Comparison of ENCODE assay signal across 16 cellular contexts in genomic region chr4:118843237-118843636, GRCh38.
"Had no signal": no experiment of that assay in that cellular context is flagged by ENCODE, and none has a peak within 500 bp of the region (broad histone marks: within the 10 kb centered on the region; RNA-seq: fewer than 3 reads in every experiment).

No MANE protein-coding gene starts in this region.

- H3K27ac ChIP-seq: breast epithelium, coronary artery, gastroesophageal sphincter, heart left ventricle, left ventricle myocardium inferior had no signal

- ATAC-seq: gastroesophageal sphincter; heart left ventricle; stimulated activated naive B cell treated with anti-CD40 and anti-IgM and Interleukin-4, amounts not matched to agents 10 μg/mL and 1 μg/mL and 100 μg/mL, for 72 hours had no signal

- H3K9me3 Mint-ChIP-seq: stimulated activated naive B cell treated with anti-CD40 and anti-IgM and Interleukin-4, amounts not matched to agents 10 μg/mL and 1 μg/mL and 100 μg/mL, for 72 hours had no signal

- H3K27ac Mint-ChIP-seq: progenitor cell of endocrine pancreas; stimulated activated naive B cell treated with anti-CD40 and anti-IgM and Interleukin-4, amounts not matched to agents 10 μg/mL and 1 μg/mL and 100 μg/mL, for 72 hours had no signal

- H3K36me3 Mint-ChIP-seq: stimulated activated naive B cell treated with anti-CD40 and anti-IgM and Interleukin-4, amounts not matched to agents 10 μg/mL and 1 μg/mL and 100 μg/mL, for 72 hours had no signal

- H3K4me1 ChIP-seq: breast epithelium, gastroesophageal sphincter, heart left ventricle, left ventricle myocardium inferior had no signal

- H3K9me3 ChIP-seq: breast epithelium, gastroesophageal sphincter, heart left ventricle, left ventricle myocardium inferior had no signal

- H3K36me3 ChIP-seq: breast epithelium, gastroesophageal sphincter, heart left ventricle, left ventricle myocardium inferior had no signal

- H3K4me3 Mint-ChIP-seq: stimulated activated naive B cell treated with anti-CD40 and anti-IgM and Interleukin-4, amounts not matched to agents 10 μg/mL and 1 μg/mL and 100 μg/mL, for 72 hours had no signal

- DNase-seq: activated CD4-positive, CD25-positive, alpha-beta regulatory T cell treated with anti-CD3 and anti-CD28 coated beads, Interleukin-2, amount 50 U/mL, for 72 hours; activated CD8-positive, alpha-beta memory T cell treated with anti-CD3 and anti-CD28 coated beads for 24 hours; activated CD8-positive, alpha-beta memory T cell treated with anti-CD3 and anti-CD28 coated beads, Interleukin-2, amount 50 U/mL, for 48 hours; activated effector memory CD4-positive, alpha-beta T cell treated with anti-CD3 and anti-CD28 coated beads, Interleukin-2, amount 50 U/mL, for 16 hours; activated naive CD4-positive, alpha-beta T cell treated with anti-CD3 and anti-CD28 coated beads, Interleukin-2, amount 50 U/mL, for 16 hours; activated T-cell treated with anti-CD3 and anti-CD28 coated beads, Interleukin-2, amount 50 U/mL, for 48 hours; heart left ventricle; kidney glomerular epithelial cell; left ventricle myocardium inferior; mammary epithelial cell; midbrain; stimulated activated naive B cell treated with anti-CD40 and anti-IgM and Interleukin-4, amounts not matched to agents 10 μg/mL and 1 μg/mL and 100 μg/mL, for 72 hours had no signal

- H3K4me1 Mint-ChIP-seq: stimulated activated naive B cell treated with anti-CD40 and anti-IgM and Interleukin-4, amounts not matched to agents 10 μg/mL and 1 μg/mL and 100 μg/mL, for 72 hours had no signal

- H3K27me3 ChIP-seq: breast epithelium, gastroesophageal sphincter, heart left ventricle had no signal

- H3K4me3 ChIP-seq: breast epithelium, coronary artery, gastroesophageal sphincter, heart left ventricle, left ventricle myocardium inferior had no signal
